Comparison of ENCODE assay signal across 14 cellular contexts in genomic region chr9:133377721-133378216, GRCh38. TPM values are rescaled to one million over a fixed set of nuclear protein-coding genes. Genes with fewer than 3 reads are reported as not detected.
A peak's percentile ranks its signal among the peaks of the same experiment; 100 is the strongest.
DNase-seq lines count a peak whose midpoint lies in the region; ATAC-seq and TF ChIP-seq lines count a peak whose summit lies in the region.
"Had no signal": no experiment of that assay in that cellular context is flagged by ENCODE, and none has a peak within 500 bp of the region (broad histone marks: within the 10 kb centered on the region; RNA-seq: fewer than 3 reads in every experiment).

No MANE protein-coding gene starts in this region.

- H3K79me2 ChIP-seq in PC-9 (ENCODE audit: low read depth) = peaks cover 28% of the 10 kb centered on the region

- no peak overlapping the region for H3K4me3 Mint-ChIP-seq in activated CD8-positive, alpha-beta memory T cell treated with anti-CD3 and anti-CD28 coated beads, Interleukin-2, amount 10 ng/mL, durations not matched to agents 7 days and 5 days

- H3F3A ChIP-seq in PC-9 (ENCODE audit: insufficient read depth, low read depth) = peaks cover 13% of the 10 kb centered on the region

- H2AFZ ChIP-seq in PC-9 = no peak overlapping the region

- TF ChIP-seq CTCF in PC-9 (conservative IDR thresholded peaks at IDR 0.05) = no peak

- H3K9me3 ChIP-seq in PC-9 (ENCODE audit: insufficient read depth, low read depth) = no peaks in the 10 kb centered on the region

- no peak overlapping the region for H3K27ac ChIP-seq in PC-9

- no peak overlapping the region for H3K27ac Mint-ChIP-seq in activated CD8-positive, alpha-beta memory T cell treated with anti-CD3 and anti-CD28 coated beads, Interleukin-2, amount 10 ng/mL, durations not matched to agents 7 days and 5 days
- H3K27ac Mint-ChIP-seq: naive B cell had no signal

- peaks cover 5% of the 10 kb centered on the region for H3K36me3 ChIP-seq in PC-9 (ENCODE audit: low read depth)

- ATAC-seq in stimulated activated naive CD8-positive, alpha-beta T cell treated with anti-CD3 and anti-CD28 coated beads, Interleukin-15, Interleukin-2, amounts not matched to agents 100 U/mL and 50 U/mL, for 24 hours = no peak
- no peak for ATAC-seq in activated CD8-positive, alpha-beta memory T cell treated with anti-CD3 and anti-CD28 coated beads, Interleukin-2, amount 10 ng/mL, durations not matched to agents 7 days and 5 days
- ATAC-seq: right cardiac atrium had no signal

- no peaks in the 10 kb centered on the region for H3K27me3 ChIP-seq in PC-9 (ENCODE audit: insufficient read depth, low read depth)

- H3K4me1 Mint-ChIP-seq in activated CD8-positive, alpha-beta memory T cell treated with anti-CD3 and anti-CD28 coated beads, Interleukin-2, amount 10 ng/mL, durations not matched to agents 7 days and 5 days = peaks cover 16% of the 10 kb centered on the region

- DNase-seq in A172 (ENCODE audit: low spot score) (peak; percentile 33), H4 (ENCODE audit: low spot score) (peak; percentile 27), PC-9 (peak; percentile 54 to 70), fibroblast of gingiva (ENCODE audit: low read depth) (peak; percentile 86), DMS79 (lab: John Stamatoyannopoulos, UW) (no peak), NCI-H1436 (lab: John Stamatoyannopoulos, UW) (no peak)
- DNase-seq in stimulated activated naive CD8-positive, alpha-beta T cell treated with anti-CD3 and anti-CD28 coated beads, Interleukin-15, Interleukin-2, amounts not matched to agents 100 U/mL and 50 U/mL, for 24 hours = no peak
- DNase-seq in activated CD8-positive, alpha-beta memory T cell treated with anti-CD3 and anti-CD28 coated beads, Interleukin-2, amount 10 ng/mL, durations not matched to agents 7 days and 5 days = no peak
- DNase-seq: activated effector memory CD4-positive, alpha-beta T cell treated with anti-CD3 and anti-CD28 coated beads, Interleukin-2, amount 50 U/mL, for 16 hours; kidney; naive B cell; NCI-H1092; T-helper 1 cell had no signal

- peaks cover 21% of the 10 kb centered on the region for H4K20me1 ChIP-seq in PC-9 (ENCODE audit: insufficient read depth)

- H3K9me2 ChIP-seq in PC-9 (ENCODE audit: insufficient read depth) = no peaks in the 10 kb centered on the region

- H3K36me3 Mint-ChIP-seq in activated CD8-positive, alpha-beta memory T cell treated with anti-CD3 and anti-CD28 coated beads, Interleukin-2, amount 10 ng/mL, durations not matched to agents 7 days and 5 days = peaks cover 16% of the 10 kb centered on the region
- H3K36me3 Mint-ChIP-seq: naive B cell had no signal

- intact Hi-C loops in PC-9 (cut with micrococcal nuclease; ENCODE audit: unreplicated experiment) = no loop called here

- peaks cover 36% of the 10 kb centered on the region for H3K4me1 ChIP-seq in PC-9 (replicated peaks; ENCODE audit: insufficient read depth)

- H3K4me2 ChIP-seq in PC-9 = peak overlapping the region; percentile 94

- peaks cover 2% of the 10 kb centered on the region for H3K27me3 Mint-ChIP-seq in activated CD8-positive, alpha-beta memory T cell treated with anti-CD3 and anti-CD28 coated beads, Interleukin-2, amount 10 ng/mL, durations not matched to agents 7 days and 5 days
- H3K27me3 Mint-ChIP-seq: naive B cell had no signal

- POLR2A ChIA-PET in PC-9 (lab: Charles Lee; ENCODE audit: unreplicated experiment) = interaction anchor here (0.5 kb wide), 1 partner anchor 1335 kb away, joined by 6 read pairs; no protein-coding TSS in a partner anchor

- no TSS peak for BruUV-seq in PC-9 (replicated peaks; lab: Mats Ljungman, UMichigan)

- no peak overlapping the region for H3K4me3 ChIP-seq in PC-9

- CTCF ChIA-PET in PC-9 (lab: Charles Lee) = interaction anchor here (0.6 kb wide), 3 partner anchors 35 to 192 kb away, joined by 3 to 25 read pairs (median 4); partner anchors contain the start of gene SLC2A6
- CTCF ChIA-PET in activated CD8-positive, alpha-beta memory T cell treated with anti-CD3 and anti-CD28 coated beads, Interleukin-2, amount 10 ng/mL, durations not matched to agents 7 days and 5 days (lab: Charles Lee) = interaction anchor here (1.1 to 2.2 kb wide), 6 partner anchors 18 to 139 kb away, joined by 3 to 8 read pairs (median 4); partner anchors contain the start of genes MED22, REXO4 and RPL7A

- H3K9me3 Mint-ChIP-seq in activated CD8-positive, alpha-beta memory T cell treated with anti-CD3 and anti-CD28 coated beads, Interleukin-2, amount 10 ng/mL, durations not matched to agents 7 days and 5 days (ENCODE audit: low read depth) = no peaks in the 10 kb centered on the region
- H3K9me3 Mint-ChIP-seq: naive B cell had no signal

RNA-seq across cellular contexts. Expression of gene STKLD1, which starts 1.6 kb away (rescaled TPM):
- 0.91 and 1.4 TPM in 2 replicates for total RNA-seq in A172 (2014; rRNA removed; shearing (Covaris generic))
- total RNA-seq in H4 (2014; rRNA removed; shearing (Covaris generic)) = 0.62 and 1.0 TPM in 2 replicates
- total RNA-seq in PC-9 (2021) = 3.1 and 4.8 TPM in 2 replicates
- total RNA-seq in activated CD8-positive, alpha-beta memory T cell treated with anti-CD3 and anti-CD28 coated beads, Interleukin-2, amount 10 ng/mL, durations not matched to agents 7 days and 5 days = 1 to 10 TPM in 1 of 2 experiments, under 1 TPM in 1; 0.20 to 1.4 TPM

RNA-seq across cellular contexts. Expression of gene SURF4, which starts 1.9 kb away (rescaled TPM):
- 391 and 428 TPM in 2 replicates for total RNA-seq in A172 (2014; rRNA removed; shearing (Covaris generic))
- total RNA-seq in H4 (2014; rRNA removed; shearing (Covaris generic)) = 220 and 254 TPM in 2 replicates
- total RNA-seq in PC-9 (2021) = 199 and 233 TPM in 2 replicates
- total RNA-seq in activated CD8-positive, alpha-beta memory T cell treated with anti-CD3 and anti-CD28 coated beads, Interleukin-2, amount 10 ng/mL, durations not matched to agents 7 days and 5 days = 100 to 1,000 TPM; 218 to 304 TPM

RNA-seq across cellular contexts. Expression of gene SURF2, which starts 21.4 kb away (rescaled TPM):
- 26.3 and 43.1 TPM in 2 replicates for total RNA-seq in A172 (2014; rRNA removed; shearing (Covaris generic))
- 22.1 and 23.0 TPM in 2 replicates for total RNA-seq in H4 (2014; rRNA removed; shearing (Covaris generic))
- total RNA-seq in PC-9 (2021) = 18.1 and 28.6 TPM in 2 replicates
- total RNA-seq in activated CD8-positive, alpha-beta memory T cell treated with anti-CD3 and anti-CD28 coated beads, Interleukin-2, amount 10 ng/mL, durations not matched to agents 7 days and 5 days = 10 to 100 TPM; 14.9 to 23.2 TPM

RNA-seq across cellular contexts. Expression of gene SURF1, which starts 21.5 kb away (rescaled TPM):
- total RNA-seq in A172 (2014; rRNA removed; shearing (Covaris generic)) = 74.4 and 75.2 TPM in 2 replicates
- 45.4 and 72.0 TPM in 2 replicates for total RNA-seq in H4 (2014; rRNA removed; shearing (Covaris generic))
- total RNA-seq in PC-9 (2021) = 57.7 and 69.1 TPM in 2 replicates
- 10 to 100 TPM; 35.4 to 35.6 TPM for total RNA-seq in activated CD8-positive, alpha-beta memory T cell treated with anti-CD3 and anti-CD28 coated beads, Interleukin-2, amount 10 ng/mL, durations not matched to agents 7 days and 5 days

RNA-seq across cellular contexts. Expression of gene RPL7A, which starts 29.8 kb away (rescaled TPM):
- total RNA-seq in A172 (2014; rRNA removed; shearing (Covaris generic)) = 2,228 and 2,364 TPM in 2 replicates
- total RNA-seq in H4 (2014; rRNA removed; shearing (Covaris generic)) = 2,696 and 2,716 TPM in 2 replicates
- total RNA-seq in PC-9 (2021) = 2,381 and 2,937 TPM in 2 replicates
- total RNA-seq in activated CD8-positive, alpha-beta memory T cell treated with anti-CD3 and anti-CD28 coated beads, Interleukin-2, amount 10 ng/mL, durations not matched to agents 7 days and 5 days = 1,000 to 10,000 TPM; 1,729 to 2,113 TPM

Comparison
In these comparisons a context has a peak if more than half of its experiments do, and no peak if none do; other contexts are left out.
1. DNase-seq: peak in A172 (single experiment), H4 (single experiment), PC-9 (2 of 2) and fibroblast of gingiva (single experiment); none in stimulated activated naive CD8-positive, alpha-beta T cell treated with anti-CD3 and anti-CD28 coated beads, Interleukin-15, Interleukin-2, amounts not matched to agents 100 U/mL and 50 U/mL, for 24 hours (single experiment), activated CD8-positive, alpha-beta memory T cell treated with anti-CD3 and anti-CD28 coated beads, Interleukin-2, amount 10 ng/mL, durations not matched to agents 7 days and 5 days (single experiment), DMS79 (single experiment) and NCI-H1436 (single experiment).